20 cellular contexts compared by ENCODE assay signal in genomic region chr3:157100997-157101396, GRCh38.
DNase-seq lines count a peak whose midpoint lies in the region; TF ChIP-seq lines count a peak whose summit lies in the region.
"Had no signal": no experiment of that assay in that cellular context is flagged by ENCODE, and none has a peak within 500 bp of the region (broad histone marks: within the 10 kb centered on the region; RNA-seq: fewer than 3 reads in every experiment).

No MANE protein-coding gene starts in this region.

- no peaks in the 10 kb centered on the region for H3K9me2 ChIP-seq in MM.1S (replicated peaks; ENCODE audit: insufficient read depth, low read length)

- H3K4me1 ChIP-seq in rectal smooth muscle tissue (ENCODE audit: control insufficient read depth, insufficient read depth, low read length), result peaks cover 30% of the 10 kb centered on the region
- H3K4me1 ChIP-seq in MM.1S (ENCODE audit: low read length), result peaks cover 75% of the 10 kb centered on the region
- H3K4me1 ChIP-seq: SJCRH30 had no signal

- H3K9me3 ChIP-seq in MM.1S (replicated peaks; ENCODE audit: insufficient read depth, low read length), result no peaks in the 10 kb centered on the region
- H3K9me3 ChIP-seq: BLaER1, SJCRH30 had no signal

- peaks cover 42% of the 10 kb centered on the region for H3F3A ChIP-seq in MM.1S (ENCODE audit: insufficient read depth, low read length)

- H4K20me1 ChIP-seq in MM.1S (ENCODE audit: insufficient read depth, low read length), result no peaks in the 10 kb centered on the region
- H4K20me1 ChIP-seq: BLaER1 had no signal

- H3K79me2 ChIP-seq in MM.1S (ENCODE audit: low read length), result no peaks in the 10 kb centered on the region

- no peak overlapping the region for H3K4me2 ChIP-seq in MM.1S (ENCODE audit: low read depth, low read length)
- H3K4me2 ChIP-seq: BLaER1 had no signal

- no peaks in the 10 kb centered on the region for H3K27me3 ChIP-seq in HL-60 (ENCODE audit: insufficient read depth, poor library complexity, severe bottlenecking)
- H3K27me3 ChIP-seq in rectal smooth muscle tissue (ENCODE audit: control insufficient read depth, insufficient read depth, low read length), result no peaks in the 10 kb centered on the region
- H3K27me3 ChIP-seq in MM.1S (replicated peaks; ENCODE audit: insufficient read depth, low read length), result no peaks in the 10 kb centered on the region
- H3K27me3 ChIP-seq: BLaER1, SJCRH30 had no signal

- no peaks in the 10 kb centered on the region for H3K36me3 ChIP-seq in rectal smooth muscle tissue (ENCODE audit: control insufficient read depth, insufficient read depth, low read length)
- H3K36me3 ChIP-seq in MM.1S (replicated peaks; ENCODE audit: insufficient read depth, low read length), result no peaks in the 10 kb centered on the region
- H3K36me3 ChIP-seq: BLaER1, SJCRH30 had no signal

- H3K9ac ChIP-seq in rectal smooth muscle tissue (ENCODE audit: low read length) (no peak overlapping the region), MM.1S (ENCODE audit: low read length) (no peak overlapping the region)
- H3K9ac ChIP-seq: BLaER1, GM23248 had no signal

- no peak overlapping the region for H2AFZ ChIP-seq in MM.1S (ENCODE audit: low read length)
- H2AFZ ChIP-seq: GM23248 had no signal

- peak; percentile 6 to 36 for DNase-seq in NOMO-1 (lab: John Stamatoyannopoulos, UW; ENCODE audit: unreplicated experiment in 2 of 2)
- no peak for DNase-seq in NOMO-1 treated with dmso at 0.1 percent for 144 hours (lab: John Stamatoyannopoulos, UW; ENCODE audit: unreplicated experiment)
- DNase-seq in HL-60 (ENCODE audit: low read depth in 1 of 2, low spot score in 1 of 2), result no peak
- peak; percentile 60 for DNase-seq in amniotic epithelial cell (ENCODE audit: low read depth)
- no peak for DNase-seq in MM.1S
- DNase-seq in SIG-M5 (lab: John Stamatoyannopoulos, UW), result no peak
- no peak for DNase-seq in RPMI8226
- DNase-seq: CD8-positive, alpha-beta memory T cell; DMS79 treated with DMSO at 0.1 percent for 48 hours; GM23248; HCEC 1CT; KBM-7; NCI-H1048; NCI-H1436 treated with DMSO at 0.1 percent for 48 hours; NCI-H2029 treated with DMSO at 0.1 percent for 48 hours; NCI-H510A; SJCRH30 had no signal

- H3K4me3 ChIP-seq in HL-60 (replicated peaks; ENCODE audit: insufficient read depth, low read length) (no peak overlapping the region), rectal smooth muscle tissue (ENCODE audit: low read length) (no peak overlapping the region), MM.1S (ENCODE audit: low read length) (no peak overlapping the region)
- H3K4me3 ChIP-seq: BLaER1, GM23248, SJCRH30 had no signal

- H3K27ac ChIP-seq in HL-60 (replicated peaks) (peak overlapping the region; percentile 41), rectal smooth muscle tissue (ENCODE audit: low read depth, low read length) (peak overlapping the region; percentile 48), MM.1S (ENCODE audit: low read length) (no peak overlapping the region)
- H3K27ac ChIP-seq: 22Rv1, BLaER1, GM23248, SJCRH30 had no signal

- TF ChIP-seq CTCF in HL-60 (IDR thresholded peaks at IDR 0.05; ENCODE audit: insufficient read depth, low read length) (no peak), MM.1S (IDR thresholded peaks at IDR 0.05; ENCODE audit: low read length) (no peak)

Comparison
In these comparisons a context has a peak if more than half of its experiments do, and no peak if none do; other contexts are left out.
1. DNase-seq: peak in NOMO-1 (2 of 2) and amniotic epithelial cell (single experiment); none in NOMO-1 treated with dmso at 0.1 percent for 144 hours (single experiment), HL-60 (0 of 2), MM.1S (single experiment), SIG-M5 (single experiment) and RPMI8226 (single experiment).